In the genomic region with DNA sequence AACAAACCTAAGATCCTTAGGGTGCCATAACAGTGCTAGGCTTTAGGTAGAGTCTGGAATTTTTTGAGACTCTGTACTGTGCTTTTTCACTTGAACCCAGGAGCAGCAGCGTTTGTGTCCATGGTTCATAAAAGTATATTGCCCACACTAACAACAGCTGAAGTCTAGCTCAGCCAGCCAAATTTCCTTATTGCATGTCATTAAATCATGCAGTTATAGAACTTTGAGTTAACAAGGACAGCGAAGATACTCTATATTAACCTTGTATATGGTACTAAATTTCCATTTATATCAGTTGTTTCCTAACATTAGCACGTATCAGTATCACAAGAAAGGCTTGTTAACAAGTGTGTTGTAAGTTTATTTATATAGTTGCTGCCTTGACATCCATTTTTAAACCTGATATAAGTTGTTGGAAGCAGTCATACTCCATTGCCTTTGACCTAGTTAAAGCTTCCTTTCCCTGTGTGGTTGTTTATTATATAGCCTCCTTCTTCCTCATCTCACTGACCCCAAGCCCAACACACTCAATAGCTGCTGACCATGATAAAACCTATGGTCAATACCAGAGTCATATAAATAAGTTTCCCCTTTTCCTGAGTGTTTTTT, we compare ENCODE assay signal across 23 cellular contexts. TPM values are rescaled to one million over a fixed set of nuclear protein-coding genes. Genes with fewer than 3 reads are reported as not detected.
DNase-seq lines count a peak whose midpoint lies in the region; ATAC-seq and TF ChIP-seq lines count a peak whose summit lies in the region.
"Had no signal": no experiment of that assay in that cellular context is flagged by ENCODE, and none has a peak within 500 bp of the region (broad histone marks: within the 10 kb centered on the region; RNA-seq: fewer than 3 reads in every experiment).

No MANE protein-coding gene starts in this region.

- ATAC-seq in right cardiac atrium (no peak), HG02938 (IDR thresholded peaks at IDR 0.05; ENCODE audit: unreplicated experiment) (no peak), GM21737 (IDR thresholded peaks at IDR 0.05; ENCODE audit: unreplicated experiment) (no peak)
- ATAC-seq: A549 had no signal

- peaks cover 0 to 11% (median 4%) of the 10 kb centered on the region in 11 experiments; a peak in 2 of 22 replicates for H3K9me3 ChIP-seq in BLaER1 treated with 17β-estradiol and CSF1 and Interleukin-3, amounts not matched to agents 10 nM and 100 nM (replicated peaks in 1 of 11)
- no peaks in the 10 kb centered on the region for H3K9me3 ChIP-seq in colonic mucosa
- no peaks in the 10 kb centered on the region for H3K9me3 ChIP-seq in mucosa of rectum (ENCODE audit: control insufficient read depth in 2 of 2, low read length in 2 of 2)
- H3K9me3 ChIP-seq in transverse colon, result peaks cover 0 to 6% of the 10 kb centered on the region in 2 donors
- H3K9me3 ChIP-seq in right cardiac atrium (ENCODE audit: control insufficient read depth, low read length), result no peaks in the 10 kb centered on the region
- H3K9me3 ChIP-seq: A549 had no signal

- peak overlapping the region in 10 of 11 experiments; percentile 31 to 66 (median 54); a peak in 19 of 22 replicates for H3K4me2 ChIP-seq in BLaER1 treated with 17β-estradiol and CSF1 and Interleukin-3, amounts not matched to agents 10 nM and 100 nM
- H3K4me2 ChIP-seq: A549 had no signal

- H3K36me3 ChIP-seq in BLaER1 treated with 17β-estradiol and CSF1 and Interleukin-3, amounts not matched to agents 10 nM and 100 nM, result no peaks in the 10 kb centered on the region
- H3K36me3 ChIP-seq in colonic mucosa, result no peaks in the 10 kb centered on the region
- H3K36me3 ChIP-seq in mucosa of rectum (ENCODE audit: control insufficient read depth in 2 of 2, insufficient read depth in 2 of 2, low read length in 2 of 2), result no peaks in the 10 kb centered on the region
- H3K36me3 ChIP-seq in transverse colon, result no peaks in the 10 kb centered on the region

- H3K4me1 ChIP-seq in BLaER1 treated with 17β-estradiol and CSF1 and Interleukin-3, amounts not matched to agents 10 nM and 100 nM, result peaks cover 7 to 16% (median 11%) of the 10 kb centered on the region in 10 experiments; a peak in 18 of 20 replicates
- H3K4me1 ChIP-seq in colonic mucosa (no peaks in the 10 kb centered on the region), mucosa of rectum (ENCODE audit: control insufficient read depth in 2 of 2, insufficient read depth in 2 of 2, low read length in 2 of 2) (peaks cover 11 to 18% of the 10 kb centered on the region in 2 donors), transverse colon (peaks cover 0 to 17% (median 8%) of the 10 kb centered on the region in 4 donors), right cardiac atrium (ENCODE audit: control insufficient read depth, insufficient read depth, low read length) (no peaks in the 10 kb centered on the region)
- H3K4me1 ChIP-seq: A549 had no signal

- peak; percentile 10 for TF ChIP-seq EP300 in transverse colon (IDR thresholded peaks at IDR 0.05; ENCODE audit: low read depth)

- H4K20me1 ChIP-seq in BLaER1 treated with 17β-estradiol and CSF1 and Interleukin-3, amounts not matched to agents 10 nM and 100 nM, result no peaks in the 10 kb centered on the region

- DNase-seq in colonic mucosa (peak; percentile 63), transverse colon (peak; percentile 40), right cardiac atrium (no peak)
- DNase-seq: 8988T; ACHN; AML-193; Calu3; CD4-positive, alpha-beta T cell; COR-L47; DMS53; DMS79 treated with DMSO at 0.1 percent for 48 hours; GF-D8; GM23248; H7; HCEC 1CT had no signal

- H3K27ac ChIP-seq in BLaER1 treated with 17β-estradiol and CSF1 and Interleukin-3, amounts not matched to agents 10 nM and 100 nM, result no peak overlapping the region
- H3K27ac ChIP-seq in colonic mucosa (peak overlapping the region; percentile 76), mucosa of rectum (ENCODE audit: low read depth in 2 of 2, low read length in 2 of 2) (peak overlapping the region; percentile 74 to 75), transverse colon (peak overlapping the region; percentile 75 to 84 (median 80)), right cardiac atrium (ENCODE audit: low read length) (no peak overlapping the region)
- H3K27ac ChIP-seq: A549, GM23248 had no signal

- in situ Hi-C loops in transverse colon (cut with MboI; ENCODE audit: low pct_ligation_motif_present in 1 of 4, low pct_unique_long_range_greater_than_20kb in 1 of 4, low sequenced_read_pairs in 3 of 4), result no loop called here

- 35 to 42% methylated on average over 3 of the region's 3 CpGs for WGBS in transverse colon (ENCODE audit: low coverage in 1 of 2), 2 donors
- 81% methylated on average over 3 of the region's 3 CpGs for WGBS in right cardiac atrium

- H3K27me3 ChIP-seq in BLaER1 treated with 17β-estradiol and CSF1 and Interleukin-3, amounts not matched to agents 10 nM and 100 nM, result no peaks in the 10 kb centered on the region
- H3K27me3 ChIP-seq in colonic mucosa (no peaks in the 10 kb centered on the region), mucosa of rectum (ENCODE audit: control insufficient read depth in 2 of 2, insufficient read depth in 2 of 2, low read length in 2 of 2) (no peaks in the 10 kb centered on the region), transverse colon (no peaks in the 10 kb centered on the region), right cardiac atrium (ENCODE audit: control insufficient read depth, insufficient read depth) (no peaks in the 10 kb centered on the region)

- H3K4me3 ChIP-seq in BLaER1 treated with 17β-estradiol and CSF1 and Interleukin-3, amounts not matched to agents 10 nM and 100 nM, result no peak overlapping the region
- H3K4me3 ChIP-seq in colonic mucosa (no peak overlapping the region), mucosa of rectum (ENCODE audit: low read length in 2 of 2) (no peak overlapping the region), transverse colon (no peak overlapping the region), right cardiac atrium (ENCODE audit: low read length) (no peak overlapping the region)
- H3K4me3 ChIP-seq: A549, GM23248 had no signal

- intact Hi-C loops in colonic mucosa (cut with DNase I), result no loop called here
- intact Hi-C loops in transverse colon (cut with DNase I; ENCODE audit: low total_unique reads), result no loop called here
- intact Hi-C loops in right cardiac atrium (cut with DNase I), result no loop called here

- H3K9ac ChIP-seq in BLaER1 treated with 17β-estradiol and CSF1 and Interleukin-3, amounts not matched to agents 10 nM and 100 nM, result no peak overlapping the region
- peak overlapping the region in 1 of 2 donors; percentile 38 for H3K9ac ChIP-seq in colonic mucosa (ENCODE audit: low read depth in 2 of 2, low read length in 2 of 2)
- H3K9ac ChIP-seq in mucosa of rectum (ENCODE audit: low read depth in 1 of 2, low read length in 2 of 2), result no peak overlapping the region
- H3K9ac ChIP-seq: GM23248 had no signal

- TF ChIP-seq POLR2A in transverse colon (IDR thresholded peaks at IDR 0.05), result no peak

- TF ChIP-seq CTCF in colonic mucosa (IDR thresholded peaks at IDR 0.05) (no peak), transverse colon (IDR thresholded peaks at IDR 0.05) (no peak)

RNA-seq across cellular contexts. Expression of gene NXPE2, which starts 46.7 kb away (rescaled TPM):
- 10 to 100 TPM; 22.2 to 33.8 TPM for total RNA-seq in colonic mucosa
- 10 to 100 TPM; 20.2 to 35.9 (median 28.4) TPM for total RNA-seq in transverse colon
- under 1 TPM in 3 of 4 donors, not detected in 1; 0.21 to 0.40 (median 0.36) TPM for total RNA-seq in right cardiac atrium
- polyA plus RNA-seq in right cardiac atrium, result 0.07 TPM
- total RNA-seq: Calu3; CD4-positive, alpha-beta T cell; Daoy; GM23248; H1; H7 had no signal
- polyA plus RNA-seq: CD14-positive monocyte, H1 had no signal

Comparison
In these comparisons a context has a peak if more than half of its experiments do, and no peak if none do; other contexts are left out.
1. H3K27ac ChIP-seq: peak in colonic mucosa (single experiment), mucosa of rectum (2 of 2) and transverse colon (4 of 4); none in BLaER1 treated with 17β-estradiol and CSF1 and Interleukin-3, amounts not matched to agents 10 nM and 100 nM (0 of 11) and right cardiac atrium (single experiment).
2. DNase-seq: peak in colonic mucosa (single experiment) and transverse colon (single experiment); none in right cardiac atrium (0 of 3).
3. RNA of gene NXPE2, which starts 46.7 kb away (total RNA-seq): 22.2 to 33.8 TPM in colonic mucosa and 20.2 to 35.9 TPM in transverse colon; 0.21 to 0.40 TPM in right cardiac atrium; every median in the first group is over 10 times any median in the second.